ENCODE assay signal across 2 cellular contexts in genomic region chr6:79778794-79779193, GRCh38.
TF ChIP-seq lines count a peak whose summit lies in the region.

No MANE protein-coding gene starts in this region.

TF ChIP-seq in HepG2, 621 proteins besides CTCF, POLR2A, EP300 and RAD21:
- TF ChIP-seq GMEB2 (CRISPR knock-in tag; IDR thresholded peaks at IDR 0.05; ENCODE audit: low read depth) (no peak), RBAK (CRISPR knock-in tag; IDR thresholded peaks at IDR 0.05) (no peak), TRIM22 (IDR thresholded peaks at IDR 0.05) (no peak), ZNF784 (CRISPR knock-in tag; IDR thresholded peaks at IDR 0.05; ENCODE audit: borderline replicate concordance) (no peak), ZKSCAN8 (CRISPR knock-in tag; IDR thresholded peaks at IDR 0.05; ENCODE audit: borderline replicate concordance) (no peak), ETV5 (CRISPR knock-in tag; IDR thresholded peaks at IDR 0.05; ENCODE audit: borderline replicate concordance) (no peak), ERF (CRISPR knock-in tag; IDR thresholded peaks at IDR 0.05) (no peak), ZFY (CRISPR knock-in tag; IDR thresholded peaks at IDR 0.05) (no peak), KLF9 (CRISPR knock-in tag; IDR thresholded peaks at IDR 0.05; ENCODE audit: low read depth) (no peak), ZNF326 (CRISPR knock-in tag; IDR thresholded peaks at IDR 0.05; ENCODE audit: borderline replicate concordance) (no peak), ZC3H13 (CRISPR knock-in tag; IDR thresholded peaks at IDR 0.05) (no peak), ZBTB42 (CRISPR knock-in tag; IDR thresholded peaks at IDR 0.05) (no peak)

TF ChIP-seq in K562, 482 proteins besides CTCF, POLR2A, EP300 and RAD21 (continued from another document):
- TF ChIP-seq ARID3A (IDR thresholded peaks at IDR 0.05; ENCODE audit: borderline replicate concordance, low read depth, low read length) (no peak), ZC3H4 (CRISPR knock-in tag; IDR thresholded peaks at IDR 0.05; ENCODE audit: borderline replicate concordance) (no peak), ZNF449 (CRISPR knock-in tag; IDR thresholded peaks at IDR 0.05) (no peak)
